2 cellular contexts compared by ENCODE assay signal in genomic region chr7:87876759-87877234, GRCh38.
TF ChIP-seq lines count a peak whose summit lies in the region.

No MANE protein-coding gene starts in this region.

TF ChIP-seq in HEK293, 187 proteins besides CTCF, POLR2A, EP300 and RAD21:
- TF ChIP-seq ZFP37 (tag by site-specific recombination; IDR thresholded peaks at IDR 0.05) (0 out of 2 replicates have a peak, but pooled peaks have one; percentile 25), ZSCAN4 (tag by site-specific recombination; IDR thresholded peaks at IDR 0.05) (no peak), ZBTB20 (tag by site-specific recombination; IDR thresholded peaks at IDR 0.05) (peak; percentile 98), ZBTB11 (tag by site-specific recombination; conservative IDR thresholded peaks at IDR 0.05; ENCODE audit: low read depth) (peak; percentile 84), ZNF501 (tag by site-specific recombination; IDR thresholded peaks at IDR 0.05) (no peak), ZNF335 (tag by site-specific recombination; conservative IDR thresholded peaks at IDR 0.05) (peak; percentile 72), ZNF610 (tag by site-specific recombination; IDR thresholded peaks at IDR 0.05; ENCODE audit: borderline replicate concordance) (0 out of 2 replicates have a peak, but pooled peaks have one; percentile 21)

TF ChIP-seq in H1, 55 proteins besides CTCF, POLR2A, EP300 and RAD21:
- no peak; a peak in 2 of 4 replicates for TF ChIP-seq SIN3A (conservative IDR thresholded peaks at IDR 0.05 in 1 of 2, IDR thresholded peaks at IDR 0.05 in 1 of 2; ENCODE audit: low read depth in 1 of 2, low read length in 2 of 2)
- no peak for TF ChIP-seq EZH2 (IDR thresholded peaks at IDR 0.05; ENCODE audit: low read depth, low read length, severe bottlenecking)
- no peak for TF ChIP-seq GABPA (IDR thresholded peaks at IDR 0.05; ENCODE audit: borderline replicate concordance, insufficient read depth, low read length)
- TF ChIP-seq HDAC2 (IDR thresholded peaks at IDR 0.05; ENCODE audit: borderline replicate concordance in 1 of 2, low read depth in 2 of 2, low read length in 2 of 2) = 0 out of 4 replicates have a peak, but pooled peaks of 1 of the 2 experiments have one; percentile 82
- no peak for TF ChIP-seq CHD7 (IDR thresholded peaks at IDR 0.05; ENCODE audit: insufficient replicate concordance, low read length)
- peak; percentile 23 for TF ChIP-seq PHF8 (conservative IDR thresholded peaks at IDR 0.05; ENCODE audit: low read depth, low read length)
- peak; percentile 81 for TF ChIP-seq SAP30 (IDR thresholded peaks at IDR 0.05; ENCODE audit: insufficient read depth, insufficient replicate concordance, low read length)
- no peak for TF ChIP-seq CEBPB (IDR thresholded peaks at IDR 0.05; ENCODE audit: low read depth, low read length)
- no peak for TF ChIP-seq NANOG (IDR thresholded peaks at IDR 0.05; ENCODE audit: insufficient read depth, low read depth, low read length, poor library complexity, severe bottlenecking)
- TF ChIP-seq E2F6 (IDR thresholded peaks at IDR 0.05) = peak; percentile 58; the same call in 1 of the 2 replicates
- no peak for TF ChIP-seq RFX5 (IDR thresholded peaks at IDR 0.05; ENCODE audit: borderline replicate concordance, low read depth, low read length)
- no peak for TF ChIP-seq BCL11A (IDR thresholded peaks at IDR 0.05; ENCODE audit: low read depth in 2 of 2, low read length in 2 of 2)
- no peak for TF ChIP-seq MAFK (IDR thresholded peaks at IDR 0.05; ENCODE audit: low read depth, low read length)
- no peak for TF ChIP-seq ZNF274 (IDR thresholded peaks at IDR 0.05; ENCODE audit: borderline replicate concordance, extremely low read depth, low read length)
- TF ChIP-seq CBX5 (IDR thresholded peaks at IDR 0.05; ENCODE audit: low read depth, low read length) = no peak
- peak; percentile 74; the same call in 1 of the 2 replicates for TF ChIP-seq MAX (IDR thresholded peaks at IDR 0.05)
- TF ChIP-seq KDM5A (IDR thresholded peaks at IDR 0.05; ENCODE audit: low read length) = no peak
- TF ChIP-seq BRCA1 (IDR thresholded peaks at IDR 0.05; ENCODE audit: low read depth, low read length) = no peak
- no peak for TF ChIP-seq KDM1A (IDR thresholded peaks at IDR 0.05; ENCODE audit: borderline replicate concordance, low read length)
- TF ChIP-seq KDM4A (IDR thresholded peaks at IDR 0.05; ENCODE audit: low read depth, low read length, severe bottlenecking) = peak; percentile 64
- no peak for TF ChIP-seq FOSL1 (IDR thresholded peaks at IDR 0.05; ENCODE audit: insufficient read depth, low read depth, low read length)
- no peak for TF ChIP-seq CTBP2 (IDR thresholded peaks at IDR 0.05; ENCODE audit: borderline replicate concordance, insufficient read depth, insufficient read length, low read length)
- no peak for TF ChIP-seq JUN (IDR thresholded peaks at IDR 0.05; ENCODE audit: low read depth, low read length)
- no peak for TF ChIP-seq CHD1 (IDR thresholded peaks at IDR 0.05; ENCODE audit: low read depth, low read length)
- TF ChIP-seq SUZ12 (IDR thresholded peaks at IDR 0.05; ENCODE audit: low read length) = no peak
- no peak for TF ChIP-seq RXRA (IDR thresholded peaks at IDR 0.05; ENCODE audit: insufficient read depth, low read depth, low read length)
